Comparison of ENCODE assay signal across 1 cellular context in genomic region chr12:9030776-9031175, GRCh38.
TF ChIP-seq lines count a peak whose summit lies in the region.

No MANE protein-coding gene starts in this region.

TF ChIP-seq in GM23338, 12 proteins besides CTCF, POLR2A, EP300 and RAD21 (continued from another document):
- TF ChIP-seq ZNF462 (CRISPR knock-in tag; IDR thresholded peaks at IDR 0.05) (no peak), EZH2phosphoT487 (IDR thresholded peaks at IDR 0.05; ENCODE audit: unreplicated experiment) (no peak), CREB1 (CRISPR knock-in tag; IDR thresholded peaks at IDR 0.05; ENCODE audit: low read depth) (no peak), EZH2 (IDR thresholded peaks at IDR 0.05; ENCODE audit: low read depth, unreplicated experiment) (no peak), STAT1 (IDR thresholded peaks at IDR 0.05; ENCODE audit: unreplicated experiment) (no peak), ZNF114 (CRISPR knock-in tag; IDR thresholded peaks at IDR 0.05) (no peak), ZNF331 (CRISPR knock-in tag; IDR thresholded peaks at IDR 0.05; ENCODE audit: low read depth) (no peak), JUNB (IDR thresholded peaks at IDR 0.05; ENCODE audit: unreplicated experiment) (no peak), NANOG (IDR thresholded peaks at IDR 0.05; ENCODE audit: borderline replicate concordance) (no peak)
- TF ChIP-seq, protein P1, sequence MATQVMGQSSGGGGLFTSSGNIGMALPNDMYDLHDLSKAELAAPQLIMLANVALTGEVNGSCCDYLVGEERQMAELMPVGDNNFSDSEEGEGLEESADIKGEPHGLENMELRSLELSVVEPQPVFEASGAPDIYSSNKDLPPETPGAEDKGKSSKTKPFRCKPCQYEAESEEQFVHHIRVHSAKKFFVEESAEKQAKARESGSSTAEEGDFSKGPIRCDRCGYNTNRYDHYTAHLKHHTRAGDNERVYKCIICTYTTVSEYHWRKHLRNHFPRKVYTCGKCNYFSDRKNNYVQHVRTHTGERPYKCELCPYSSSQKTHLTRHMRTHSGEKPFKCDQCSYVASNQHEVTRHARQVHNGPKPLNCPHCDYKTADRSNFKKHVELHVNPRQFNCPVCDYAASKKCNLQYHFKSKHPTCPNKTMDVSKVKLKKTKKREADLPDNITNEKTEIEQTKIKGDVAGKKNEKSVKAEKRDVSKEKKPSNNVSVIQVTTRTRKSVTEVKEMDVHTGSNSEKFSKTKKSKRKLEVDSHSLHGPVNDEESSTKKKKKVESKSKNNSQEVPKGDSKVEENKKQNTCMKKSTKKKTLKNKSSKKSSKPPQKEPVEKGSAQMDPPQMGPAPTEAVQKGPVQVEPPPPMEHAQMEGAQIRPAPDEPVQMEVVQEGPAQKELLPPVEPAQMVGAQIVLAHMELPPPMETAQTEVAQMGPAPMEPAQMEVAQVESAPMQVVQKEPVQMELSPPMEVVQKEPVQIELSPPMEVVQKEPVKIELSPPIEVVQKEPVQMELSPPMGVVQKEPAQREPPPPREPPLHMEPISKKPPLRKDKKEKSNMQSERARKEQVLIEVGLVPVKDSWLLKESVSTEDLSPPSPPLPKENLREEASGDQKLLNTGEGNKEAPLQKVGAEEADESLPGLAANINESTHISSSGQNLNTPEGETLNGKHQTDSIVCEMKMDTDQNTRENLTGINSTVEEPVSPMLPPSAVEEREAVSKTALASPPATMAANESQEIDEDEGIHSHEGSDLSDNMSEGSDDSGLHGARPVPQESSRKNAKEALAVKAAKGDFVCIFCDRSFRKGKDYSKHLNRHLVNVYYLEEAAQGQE (IDR thresholded peaks at IDR 0.05; ENCODE audit: unreplicated experiment) = no peak
- TF ChIP-seq, protein P2, sequence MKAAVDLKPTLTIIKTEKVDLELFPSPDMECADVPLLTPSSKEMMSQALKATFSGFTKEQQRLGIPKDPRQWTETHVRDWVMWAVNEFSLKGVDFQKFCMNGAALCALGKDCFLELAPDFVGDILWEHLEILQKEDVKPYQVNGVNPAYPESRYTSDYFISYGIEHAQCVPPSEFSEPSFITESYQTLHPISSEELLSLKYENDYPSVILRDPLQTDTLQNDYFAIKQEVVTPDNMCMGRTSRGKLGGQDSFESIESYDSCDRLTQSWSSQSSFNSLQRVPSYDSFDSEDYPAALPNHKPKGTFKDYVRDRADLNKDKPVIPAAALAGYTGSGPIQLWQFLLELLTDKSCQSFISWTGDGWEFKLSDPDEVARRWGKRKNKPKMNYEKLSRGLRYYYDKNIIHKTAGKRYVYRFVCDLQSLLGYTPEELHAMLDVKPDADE (IDR thresholded peaks at IDR 0.05) = no peak
